In the genomic region with DNA sequence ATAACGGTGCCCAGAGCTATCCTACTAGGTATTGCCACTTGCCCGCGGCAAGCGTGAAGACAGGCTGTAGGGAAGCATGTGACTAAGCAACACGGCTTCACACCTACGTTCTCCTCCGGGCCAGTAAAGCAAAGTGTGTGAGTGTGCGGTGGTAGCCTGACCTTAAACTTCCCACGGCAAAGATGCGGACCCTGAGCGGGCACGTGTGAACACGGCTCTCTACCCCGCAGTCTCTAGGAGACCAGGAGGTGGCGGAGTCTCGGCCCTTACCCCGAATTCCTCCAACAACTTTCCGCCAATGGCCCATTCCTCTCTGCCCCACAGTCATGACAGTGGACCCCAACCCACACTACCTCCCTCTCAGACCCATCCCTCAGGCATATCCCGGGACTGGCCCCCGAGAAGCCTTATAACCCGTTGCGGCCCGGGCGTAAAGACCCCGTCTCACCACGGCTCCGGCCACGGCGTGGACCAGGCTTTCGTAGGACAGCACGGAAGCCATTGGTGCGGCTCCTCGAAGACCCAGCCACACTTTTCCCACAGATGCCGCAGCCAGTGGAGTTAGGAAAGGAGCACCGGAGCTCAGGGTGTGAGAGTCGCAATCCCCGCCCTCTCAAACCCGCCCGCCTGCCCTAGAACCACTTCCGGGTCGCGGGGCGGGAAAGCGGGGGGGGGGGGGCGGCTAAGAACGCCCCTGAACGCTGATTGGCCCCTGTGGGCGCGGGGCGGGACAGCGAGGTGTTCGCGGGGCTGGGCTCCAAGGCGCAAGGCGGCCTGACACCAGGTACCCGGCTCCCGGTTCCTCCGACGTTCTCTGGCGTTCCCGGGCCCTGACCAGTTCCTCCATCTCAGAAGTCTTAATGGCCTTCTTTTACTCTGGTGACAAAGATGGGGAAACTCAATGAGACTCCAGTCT, we compare ENCODE assay signal across 8 cellular contexts.
DNase-seq lines count a peak whose midpoint lies in the region; ATAC-seq lines count a peak whose summit lies in the region.

Gene SLC25A17, minus strand, starts transcription at position 600 of the 916 bp plus-strand sequence. Its CDS starts 98 bp downstream, at position 502.

- DNase-seq in AG08395 (ENCODE audit: low spot score): peak; percentile 97
- DNase-seq in NCI-H524 (lab: John Stamatoyannopoulos, UW): peak; percentile 72 to 89
- peak; percentile 91 for DNase-seq in activated CD4-positive, alpha-beta T cell treated with anti-CD3 and anti-CD28 coated beads for 48 hours
- peak; percentile 55 for DNase-seq in dedifferentiated amniotic fluid mesenchymal stem cell (ENCODE audit: extremely low spot score)
- DNase-seq in left kidney (ENCODE audit: low read depth, low spot score): peak; percentile 96
- DNase-seq in stimulated activated CD4-positive, alpha-beta T cell treated with anti-CD3 and anti-CD28 coated beads, Interleukin-1b, Interleukin-23, amount 100 ng/mL, for 48 hours: peak; percentile 86

- peak; percentile 78 for ATAC-seq in GM19023 (IDR thresholded peaks at IDR 0.05; ENCODE audit: unreplicated experiment)
- ATAC-seq in HG03442 (IDR thresholded peaks at IDR 0.05; ENCODE audit: unreplicated experiment): peak; percentile 84

Comparison
In these comparisons a context has a peak if more than half of its experiments do, and no peak if none do; other contexts are left out.
1. Peak in every context shown above with its lines: DNase-seq and ATAC-seq.